8 cellular contexts compared by ENCODE assay signal in the genomic region with DNA sequence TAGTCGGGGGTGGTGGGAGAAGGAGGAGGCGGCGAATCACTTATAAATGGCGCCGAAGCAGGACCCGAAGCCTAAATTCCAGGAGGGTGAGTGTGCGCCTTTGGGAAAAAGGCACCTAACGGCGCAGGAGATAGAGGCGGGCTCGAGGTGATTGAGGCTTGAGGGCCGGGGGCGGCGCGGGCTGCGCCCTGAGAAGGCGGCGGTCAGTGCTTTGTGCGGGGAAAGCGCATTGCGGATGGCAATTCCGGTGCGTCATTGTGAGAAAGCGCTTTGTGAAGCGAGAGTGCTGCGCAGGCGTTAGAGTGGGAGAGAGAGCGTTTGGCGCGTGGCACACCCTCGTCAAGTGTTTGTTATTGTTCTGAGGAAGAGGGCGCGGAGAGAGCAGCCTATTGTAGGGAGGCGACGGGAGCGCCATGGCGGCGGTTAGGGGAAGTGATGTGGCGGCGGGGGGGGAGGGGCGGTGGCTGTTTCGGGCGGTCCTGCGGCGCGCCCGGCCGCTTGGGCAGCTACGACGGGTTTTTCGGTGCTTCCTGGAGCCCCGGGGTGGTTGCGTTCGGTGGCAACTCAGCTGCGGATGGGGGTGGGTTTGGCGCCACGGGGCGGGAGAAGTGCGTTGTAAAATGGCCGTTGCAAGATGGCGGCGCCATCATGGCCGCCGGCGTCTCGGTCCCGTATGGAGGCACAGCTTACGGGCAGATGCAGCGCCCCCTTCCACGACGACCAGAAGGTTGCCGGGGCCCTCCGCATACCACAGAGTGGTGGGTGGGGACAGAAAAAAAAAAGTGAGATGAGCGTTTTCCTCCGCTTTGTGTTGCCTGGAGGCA. TPM values are rescaled to one million over a fixed set of nuclear protein-coding genes. Genes with fewer than 3 reads are reported as not detected.
DNase-seq lines count a peak whose midpoint lies in the region; ATAC-seq, FAIRE-seq and TF ChIP-seq lines count a peak whose summit lies in the region.

No MANE protein-coding gene starts in this region.

- DNase-seq in Caki2 (ENCODE audit: low read depth) (peak; percentile 96), HUDEP-2 (lab: John Stamatoyannopoulos, UW; ENCODE audit: unreplicated experiment in 76 of 76) (peak; percentile 28 to 90 (median 82)), NOMO-1 (lab: John Stamatoyannopoulos, UW; ENCODE audit: unreplicated experiment in 2 of 2) (peak; percentile 81 to 86), endothelial cell of umbilical vein (ENCODE audit: low read depth, low spot score) (peak; percentile 91)
- peak; percentile 88 for DNase-seq in activated CD8-positive, alpha-beta memory T cell treated with anti-CD3 and anti-CD28 coated beads, Interleukin-2, amount 50 U/mL, for 4 hours
- DNase-seq in stimulated activated CD8-positive, alpha-beta memory T cell treated with anti-CD3 and anti-CD28 coated beads, Interleukin-2, amount 100 ng/mL, for 1 hour (ENCODE audit: low read depth in 2 of 2) = peak; percentile 65 to 80

- POLR2A ChIA-PET in endothelial cell of umbilical vein (lab: Charles Lee) = interaction anchor here (0.7 to 1.8 kb wide), 6 partner anchors 13 to 594 kb away, joined by 3 to 14 read pairs (median 4); a partner anchor contains a TSS

- in situ Hi-C loops in Caki2 (cut with HindIII; ENCODE audit: low pct_unique_long_range_greater_than_20kb, low sequenced_read_pairs) = no loop called here

- H4K20me1 ChIP-seq in endothelial cell of umbilical vein (replicated peaks; ENCODE audit: control insufficient read depth, extremely low read depth, insufficient read depth, low read length) = peaks cover 22% of the 10 kb centered on the region

- CTCF ChIA-PET in endothelial cell of umbilical vein (lab: Charles Lee) = interaction anchor here (0.6 to 2.6 kb wide), 15 partner anchors 8 to 312 kb away, joined by 3 to 24 read pairs (median 3); a partner anchor contains a TSS

- intact Hi-C loops in endothelial cell of umbilical vein (cut with micrococcal nuclease) = loop anchor here (1.0 to 2.0 kb wide), 3 partner anchors 13 to 116 kb away; a partner anchor contains a TSS

- peaks cover 22% of the 10 kb centered on the region for H3K4me1 ChIP-seq in endothelial cell of umbilical vein (ENCODE audit: control insufficient read depth, extremely low read depth, insufficient read depth, low read length)
- H3K4me1 ChIP-seq in mononuclear cell (ENCODE audit: insufficient read depth, low read length) = peaks cover 45% of the 10 kb centered on the region

- peak; percentile 46 for ATAC-seq in GM21367 (IDR thresholded peaks at IDR 0.05; ENCODE audit: unreplicated experiment)

- H3K27ac ChIP-seq in endothelial cell of umbilical vein (ENCODE audit: insufficient read depth, low read depth, low read length) = peak overlapping the region; percentile 98

- H3K79me2 ChIP-seq in endothelial cell of umbilical vein (ENCODE audit: control insufficient read depth, insufficient read depth, low read length) = peaks cover 53% of the 10 kb centered on the region

- peak; percentile 43 to 71 for TF ChIP-seq CTCF in endothelial cell of umbilical vein (IDR thresholded peaks at IDR 0.05; ENCODE audit: extremely low read depth in 1 of 2, insufficient read depth in 1 of 2, low read depth in 1 of 2, low read length in 2 of 2)

- dilution Hi-C loops in endothelial cell of umbilical vein (cut with MboI; ENCODE audit: extremely low pct_ligation_motif_present, low sequenced_read_pairs) = no loop called here

- H3K9me3 ChIP-seq in endothelial cell of umbilical vein (replicated peaks; ENCODE audit: control insufficient read depth, insufficient read depth, low read length) = no peaks in the 10 kb centered on the region
- H3K9me3 ChIP-seq in mononuclear cell (ENCODE audit: low read depth, low read length) = no peaks in the 10 kb centered on the region

- peak overlapping the region; percentile 83 to 97 (median 91) for H3K4me3 ChIP-seq in endothelial cell of umbilical vein (replicated peaks in 1 of 3; ENCODE audit: insufficient read depth in 1 of 3, low read depth in 1 of 3, low read length in 3 of 3)
- H3K4me3 ChIP-seq in mononuclear cell (ENCODE audit: low read length) = peak overlapping the region; percentile 100

- H3K36me3 ChIP-seq in endothelial cell of umbilical vein (ENCODE audit: control insufficient read depth in 2 of 2, extremely low read depth in 1 of 2, insufficient read depth in 2 of 2, low read length in 2 of 2) = no peaks in the 10 kb centered on the region

- no peak overlapping the region for H2AFZ ChIP-seq in endothelial cell of umbilical vein (ENCODE audit: low read depth, low read length)

- FAIRE-seq in endothelial cell of umbilical vein (lab: Jason Lieb, UNC) = peak; percentile 87

- peak; percentile 30 for TF ChIP-seq POLR2A in endothelial cell of umbilical vein (IDR thresholded peaks at IDR 0.05; ENCODE audit: low read depth, low read length)

- H3K4me2 ChIP-seq in endothelial cell of umbilical vein (ENCODE audit: insufficient read depth, low read length) = peak overlapping the region; percentile 95

- H3K27me3 ChIP-seq in endothelial cell of umbilical vein (ENCODE audit: control insufficient read depth in 2 of 2, insufficient read depth in 2 of 2, low read length in 2 of 2) = no peaks in the 10 kb centered on the region
- H3K27me3 ChIP-seq in mononuclear cell (ENCODE audit: insufficient read depth, low read length) = no peaks in the 10 kb centered on the region

- no TSS peak for BruUV-seq in endothelial cell of umbilical vein (replicated peaks; lab: Mats Ljungman, UMichigan)

- peak overlapping the region; percentile 97 for H3K9ac ChIP-seq in endothelial cell of umbilical vein (replicated peaks; ENCODE audit: extremely low read depth, insufficient read depth, low read length)

- H3K9me1 ChIP-seq in endothelial cell of umbilical vein (replicated peaks; ENCODE audit: control insufficient read depth, extremely low read depth, insufficient read depth, low read length) = no peaks in the 10 kb centered on the region

TF ChIP-seq in endothelial cell of umbilical vein, 7 proteins besides CTCF, POLR2A, EP300 and RAD21:
- TF ChIP-seq POLR2AphosphoS5 (IDR thresholded peaks at IDR 0.05; ENCODE audit: insufficient read depth, low read depth, low read length) = peak; percentile 44
- TF ChIP-seq JUN (IDR thresholded peaks at IDR 0.05; ENCODE audit: borderline replicate concordance, insufficient read depth, insufficient read length, low read depth) = no peak
- TF ChIP-seq EZH2 (IDR thresholded peaks at IDR 0.05; ENCODE audit: borderline replicate concordance, low read depth, low read length, severe bottlenecking) = no peak
- peak; percentile 46 for TF ChIP-seq MYC (IDR thresholded peaks at IDR 0.05; ENCODE audit: low read depth, low read length)
- TF ChIP-seq GATA2 (IDR thresholded peaks at IDR 0.05; ENCODE audit: insufficient read depth, insufficient read length, low read depth, low read length) = no peak
- TF ChIP-seq, protein P1, sequence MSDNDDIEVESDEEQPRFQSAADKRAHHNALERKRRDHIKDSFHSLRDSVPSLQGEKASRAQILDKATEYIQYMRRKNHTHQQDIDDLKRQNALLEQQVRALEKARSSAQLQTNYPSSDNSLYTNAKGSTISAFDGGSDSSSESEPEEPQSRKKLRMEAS (IDR thresholded peaks at IDR 0.05; ENCODE audit: insufficient read depth, insufficient read length) = no peak
- TF ChIP-seq FOS (IDR thresholded peaks at IDR 0.05; ENCODE audit: borderline replicate concordance, insufficient read depth, low read length) = no peak

RNA-seq across cellular contexts. Expression of a gene that starts 0.5 kb away (rescaled TPM):
- total RNA-seq in Caki2 (2014; rRNA removed; shearing (Covaris generic); ENCODE audit: low replicate concordance) = 373 and 495 TPM in 2 replicates
- total RNA-seq in endothelial cell of umbilical vein = 404 and 417 TPM in 2 replicates
- 135 and 164 TPM in 2 replicates for polyA plus RNA-seq in endothelial cell of umbilical vein
- polyA plus RNA-seq in endothelial cell of umbilical vein (2011; cell fraction: cytosol; rRNA removed) = 234 and 265 TPM in 2 replicates
- polyA plus RNA-seq in endothelial cell of umbilical vein (2011; cell fraction: nucleus; rRNA removed) = 123 and 153 TPM in 2 replicates
- polyA plus RNA-seq in endothelial cell of umbilical vein (2012) = 283 and 350 TPM in 2 replicates
- polyA minus RNA-seq in endothelial cell of umbilical vein = 82.5 and 86.5 TPM in 2 replicates
- polyA minus RNA-seq in endothelial cell of umbilical vein (2011; cell fraction: cytosol; rRNA and poly(A)+ RNA removed) = 82.4 TPM
- polyA minus RNA-seq in endothelial cell of umbilical vein (2011; cell fraction: nucleus; rRNA and poly(A)+ RNA removed) = 108 and 150 TPM in 2 replicates
- 484 TPM for total RNA-seq in mononuclear cell

Comparison
In these comparisons a context has a peak if more than half of its experiments do, and no peak if none do; other contexts are left out.
1. Peak in every context shown above with its lines: DNase-seq, ATAC-seq, H3K4me3 ChIP-seq and H3K27ac ChIP-seq.